23 cellular contexts compared by ENCODE assay signal in genomic region chr11:43010042-43010441, GRCh38.
DNase-seq lines count a peak whose midpoint lies in the region; ATAC-seq and TF ChIP-seq lines count a peak whose summit lies in the region.
"Had no signal": no experiment of that assay in that cellular context is flagged by ENCODE, and none has a peak within 500 bp of the region (broad histone marks: within the 10 kb centered on the region; RNA-seq: fewer than 3 reads in every experiment).

No MANE protein-coding gene starts in this region.

- H3K79me2 ChIP-seq in PC-3 (ENCODE audit: low read length): no peaks in the 10 kb centered on the region

- CTCF ChIA-PET in PC-3 (lab: Charles Lee): no interaction called here

- H3K27me3 ChIP-seq in BE2C (no peaks in the 10 kb centered on the region), PC-3 (ENCODE audit: low read length) (no peaks in the 10 kb centered on the region)
- H3K27me3 ChIP-seq: SJSA1 had no signal

- no peak overlapping the region for H3K4me3 ChIP-seq in BE2C (ENCODE audit: low read depth, low read length)
- H3K4me3 ChIP-seq in PC-3 (ENCODE audit: low read length): no peak overlapping the region
- H3K4me3 ChIP-seq: GM23248, SJSA1 had no signal

- H3K27ac ChIP-seq in PC-3 (ENCODE audit: low read length): no peak overlapping the region
- H3K27ac ChIP-seq: GM23248, SJSA1 had no signal

- ATAC-seq in HG02840 (IDR thresholded peaks at IDR 0.05; ENCODE audit: low FRiP score, unreplicated experiment): no peak
- no peak for ATAC-seq in PC-3
- ATAC-seq: HCT116, HepG2, Panc1 had no signal

- TF ChIP-seq CTCF in BE2C (IDR thresholded peaks at IDR 0.05; ENCODE audit: low read depth, low read length) (no peak), PC-3 (conservative IDR thresholded peaks at IDR 0.05; ENCODE audit: low read depth, low read length) (no peak)

- H3K9me3 ChIP-seq in BE2C (no peaks in the 10 kb centered on the region), PC-3 (ENCODE audit: low read length) (no peaks in the 10 kb centered on the region)
- H3K9me3 ChIP-seq: SJSA1 had no signal

- no peak overlapping the region for H3K4me2 ChIP-seq in PC-3 (ENCODE audit: low read length)

- POLR2A ChIA-PET in PC-3 (lab: Charles Lee; ENCODE audit: unreplicated experiment): no interaction called here

- intact Hi-C loops in PC-3 (cut with micrococcal nuclease): no loop called here

- no peak overlapping the region for H3K9ac ChIP-seq in PC-3 (ENCODE audit: low read length)
- H3K9ac ChIP-seq: GM23248 had no signal

- no peaks in the 10 kb centered on the region for H3K9me2 ChIP-seq in PC-3 (replicated peaks; ENCODE audit: low read length)

- H4K20me1 ChIP-seq in PC-3 (ENCODE audit: low read length): no peaks in the 10 kb centered on the region

- H3K4me1 ChIP-seq in BE2C (no peaks in the 10 kb centered on the region), PC-3 (ENCODE audit: insufficient read depth, low read length) (no peaks in the 10 kb centered on the region)
- H3K4me1 ChIP-seq: SJSA1 had no signal

- no peak overlapping the region for H2AFZ ChIP-seq in PC-3 (ENCODE audit: low read length)
- H2AFZ ChIP-seq: GM23248 had no signal

- H3F3A ChIP-seq in PC-3 (ENCODE audit: low read length, unreplicated experiment): no peaks in the 10 kb centered on the region

- H3K36me3 ChIP-seq in BE2C: no peaks in the 10 kb centered on the region
- no peaks in the 10 kb centered on the region for H3K36me3 ChIP-seq in PC-3 (ENCODE audit: low read depth, low read length)
- H3K36me3 ChIP-seq: SJSA1 had no signal

- peak; percentile 35 for DNase-seq in Ammon's horn (ENCODE audit: low spot score)
- DNase-seq in GF-D8 (lab: John Stamatoyannopoulos, UW): peak; percentile 9
- DNase-seq in OCI-M1 (lab: John Stamatoyannopoulos, UW): peak; percentile 77
- peak; percentile 54 for DNase-seq in medulla oblongata (ENCODE audit: extremely low spot score)
- DNase-seq in BE2C: no peak
- no peak for DNase-seq in PC-3
- DNase-seq: Caco-2; CD4-positive, CD25-positive, alpha-beta regulatory T cell; EL; GM23248; KG1; NCI-H1105; NCI-H1694; NCI-H2081 treated with DMSO at 0.1 percent for 48 hours; NCI-H510A; NCI-H748 treated with DMSO at 0.1 percent for 48 hours; SW 1271; T-helper 2 cell had no signal

- no TSS peak for BruUV-seq in PC-3 (replicated peaks; lab: Mats Ljungman, UMichigan)

Comparison
In these comparisons a context has a peak if more than half of its experiments do, and no peak if none do; other contexts are left out.
1. DNase-seq: peak in Ammon's horn (single experiment), GF-D8 (single experiment), OCI-M1 (single experiment) and medulla oblongata (single experiment); none in BE2C (single experiment) and PC-3 (single experiment).